8 cellular contexts compared by ENCODE assay signal in genomic region chr4:87005690-87006461, GRCh38.
DNase-seq lines count a peak whose midpoint lies in the region; ATAC-seq, FAIRE-seq and TF ChIP-seq lines count a peak whose summit lies in the region.

No MANE protein-coding gene starts in this region.

- H3K79me1 ChIP-seq in IMR-90 (ENCODE audit: low read depth in 1 of 2, low read length in 2 of 2): peaks cover 17 to 44% of the 10 kb centered on the region in 2 experiments
- no peaks in the 10 kb centered on the region for H3K79me1 ChIP-seq in neuronal stem cell (ENCODE audit: low read depth, low read length)

- H4K5ac ChIP-seq in IMR-90 (ENCODE audit: low read depth, low read length): peak overlapping the region; percentile 77

- H3K9ac ChIP-seq in IMR-90 (ENCODE audit: low read depth, low read length) (peak overlapping the region; percentile 84), neuronal stem cell (ENCODE audit: low read depth, low read length, poor library complexity) (no peak overlapping the region)

- ATAC-seq in A549 (peak; percentile 29 to 36), GM18519 (IDR thresholded peaks at IDR 0.05; ENCODE audit: low FRiP score, unreplicated experiment) (peak; percentile 26), IMR-90 (ENCODE audit: low read depth) (peak; percentile 4), aorta (ENCODE audit: low FRiP score) (peak; percentile 2), GM21515 (IDR thresholded peaks at IDR 0.05; ENCODE audit: unreplicated experiment) (no peak)

- H3K9me3 ChIP-seq in A549 (no peaks in the 10 kb centered on the region), IMR-90 (ENCODE audit: control insufficient read depth, insufficient read depth, low read length) (no peaks in the 10 kb centered on the region), neuronal stem cell (replicated peaks in 1 of 2; ENCODE audit: control insufficient read depth in 2 of 2, insufficient read depth in 1 of 2, low read depth in 1 of 2, low read length in 2 of 2) (no peaks in the 10 kb centered on the region), aorta (ENCODE audit: control insufficient read depth, low read length) (no peaks in the 10 kb centered on the region)

- no TSS peak for BruUV-seq in IMR-90 (replicated peaks; lab: Mats Ljungman, UMichigan)

- H2BK5ac ChIP-seq in IMR-90 (ENCODE audit: low read depth, low read length, poor library complexity, severe bottlenecking) (peak overlapping the region; percentile 79), neuronal stem cell (ENCODE audit: low read length) (no peak overlapping the region)

- H4K20me1 ChIP-seq in IMR-90 (ENCODE audit: insufficient read depth, low read length): no peaks in the 10 kb centered on the region; the same call in none of the 2 replicates

- no peak for DNase-seq in A549 (ENCODE audit: low read depth in 1 of 2, low spot score in 1 of 2)
- DNase-seq in IMR-90: no peak
- peak; percentile 63 for DNase-seq in activated CD4-positive, alpha-beta T cell treated with anti-CD3 and anti-CD28 coated beads for 48 hours
- no peak for DNase-seq in epithelial cell of proximal tubule (ENCODE audit: low read depth)
- DNase-seq in neuronal stem cell (ENCODE audit: low spot score): no peak
- DNase-seq in aorta: no peak

- peak overlapping the region; percentile 46 for H2AFZ ChIP-seq in IMR-90 (replicated peaks; ENCODE audit: low read length, poor library complexity)
- peak overlapping the region; percentile 97 for H2AFZ ChIP-seq in neuronal stem cell (ENCODE audit: low read length)

- H2BK12ac ChIP-seq in neuronal stem cell (ENCODE audit: low read length): no peak overlapping the region

- CTCF ChIA-PET in A549 (lab: Yijun Ruan, JAX) (interaction anchor here (1.0 to 2.0 kb wide), 4 partner anchors 13 to 83 kb away, joined by 3 to 14 read pairs (median 6); partner anchors contain the start of gene AFF1), IMR-90 (lab: Yijun Ruan, JAX) (interaction anchor here (0.6 to 5.0 kb wide), 5 partner anchors 18 to 84 kb away, joined by 3 to 18 read pairs (median 7); partner anchors contain the start of gene AFF1)

- H2AK5ac ChIP-seq in IMR-90 (ENCODE audit: low read depth, low read length): peak overlapping the region; percentile 54; the same call in 1 of the 2 replicates
- no peak overlapping the region for H2AK5ac ChIP-seq in neuronal stem cell (ENCODE audit: low read depth, low read length)

- TF ChIP-seq CTCF in A549 (IDR thresholded peaks at IDR 0.05) (no peak), IMR-90 (conservative IDR thresholded peaks at IDR 0.05; ENCODE audit: low read depth, low read length) (no peak), epithelial cell of proximal tubule (conservative IDR thresholded peaks at IDR 0.05; ENCODE audit: low read depth, low read length) (no peak)

- in situ Hi-C loops in IMR-90 (cut with MboI; ENCODE audit: low sequenced_read_pairs): loop anchor here (5.0 kb wide), 2 partner anchors 64 to 86 kb away; no protein-coding TSS in a partner anchor

- H3K56ac ChIP-seq in IMR-90 (ENCODE audit: extremely low read depth, insufficient read depth, low read length): peak overlapping the region; percentile 59; the same call in 1 of the 2 replicates

- H3K27me3 ChIP-seq in IMR-90 (ENCODE audit: control insufficient read depth, insufficient read depth, low read length) (no peaks in the 10 kb centered on the region), neuronal stem cell (ENCODE audit: control insufficient read depth in 3 of 3, insufficient read depth in 3 of 3, low read depth in 1 of 3, low read length in 3 of 3) (no peaks in the 10 kb centered on the region), aorta (ENCODE audit: control insufficient read depth in 1 of 2, insufficient read depth in 2 of 2, low read length in 1 of 2) (no peaks in the 10 kb centered on the region)

- H3K23ac ChIP-seq in IMR-90 (ENCODE audit: low read depth, low read length): peak overlapping the region; percentile 78
- no peak overlapping the region for H3K23ac ChIP-seq in neuronal stem cell (ENCODE audit: low read depth, low read length, poor library complexity)

- 34% methylated on average over 16 of the region's 16 CpGs for WGBS in A549 (ENCODE audit: missing lambda C conversion rate)
- no CpG with 5 or more reads among the region's 16 CpGs for WGBS in IMR-90 (ENCODE audit: extremely low coverage in 2 of 2, insufficient read length in 1 of 2), 2 experiments
- no CpG with 5 or more reads among the region's 16 CpGs for WGBS in neuronal stem cell (ENCODE audit: extremely low coverage in 2 of 2, insufficient read length in 2 of 2, insufficient replicate concordance in 1 of 2), 2 donors
- WGBS in aorta, 2 donors: 13 to 15% methylated on average over 16 of the region's 16 CpGs

- peak overlapping the region; percentile 39; the same call in 1 of the 2 replicates for H3K4ac ChIP-seq in IMR-90 (ENCODE audit: low read depth, low read length)
- H3K4ac ChIP-seq in neuronal stem cell (ENCODE audit: low read length): no peak overlapping the region

- TF ChIP-seq RAD21 in A549 (conservative IDR thresholded peaks at IDR 0.05 in 1 of 2, IDR thresholded peaks at IDR 0.05 in 1 of 2) (no peak), IMR-90 (IDR thresholded peaks at IDR 0.05; ENCODE audit: low read length) (no peak)

- H3K27ac ChIP-seq in A549 (peak overlapping the region; percentile 94 to 97), IMR-90 (ENCODE audit: insufficient read depth, low read length) (peak overlapping the region; percentile 93), neuronal stem cell (replicated peaks; ENCODE audit: low read length) (peak overlapping the region; percentile 98), aorta (ENCODE audit: low read depth in 1 of 2, low read length in 2 of 2) (peak overlapping the region in 1 of 2 donors; percentile 74)

- H3K14ac ChIP-seq in IMR-90 (replicated peaks; ENCODE audit: low read depth, low read length) (peak overlapping the region; percentile 87), neuronal stem cell (ENCODE audit: low read length) (no peak overlapping the region)

- intact Hi-C loops in IMR-90 (cut with micrococcal nuclease) (loop anchor here (1.0 to 5.0 kb wide), 7 partner anchors 71 to 1006 kb away; partner anchors contain the start of gene AFF1), aorta (cut with DNase I) (loop anchor here (2.0 to 5.0 kb wide), 5 partner anchors 41 to 87 kb away; partner anchors contain the start of gene AFF1 (in 2 of the 2))

- no peak overlapping the region for H2AK9ac ChIP-seq in IMR-90 (replicated peaks; ENCODE audit: low read depth, low read length, poor library complexity)

- FAIRE-seq in A549 (lab: Jason Lieb, UNC): no peak

- H3K4me1 ChIP-seq in A549 (peaks cover 37% of the 10 kb centered on the region), IMR-90 (ENCODE audit: control insufficient read depth, insufficient read depth, low read length) (peaks cover 6% of the 10 kb centered on the region), neuronal stem cell (ENCODE audit: control insufficient read depth in 2 of 2, insufficient read depth in 1 of 2, low read depth in 1 of 2, low read length in 2 of 2) (peaks cover 20 to 24% of the 10 kb centered on the region in 2 donors), aorta (ENCODE audit: control insufficient read depth in 1 of 2, insufficient read depth in 2 of 2, low read length in 2 of 2) (no peaks in the 10 kb centered on the region)

- dilution Hi-C loops in IMR-90 (cut with HindIII; ENCODE audit: low sequenced_read_pairs, unreplicated experiment): no loop called here

- H4K91ac ChIP-seq in IMR-90 (ENCODE audit: insufficient read depth, low read depth, low read length) (peak overlapping the region; percentile 54; the same call in 1 of the 2 replicates), neuronal stem cell (ENCODE audit: low read depth, low read length, poor library complexity) (no peak overlapping the region)

- H4K8ac ChIP-seq in IMR-90 (ENCODE audit: low read depth in 2 of 2, low read length in 2 of 2): peak overlapping the region; percentile 10 to 11; a peak in 2 of 4 replicates
- H4K8ac ChIP-seq in neuronal stem cell (ENCODE audit: low read depth, low read length): no peak overlapping the region

- peak overlapping the region; percentile 45 for H2BK20ac ChIP-seq in IMR-90 (ENCODE audit: low read depth, low read length)

- H2BK15ac ChIP-seq in IMR-90 (ENCODE audit: low read depth, low read length) (peak overlapping the region; percentile 0; the same call in 1 of the 3 replicates), neuronal stem cell (ENCODE audit: low read length) (no peak overlapping the region)

- H3K9me1 ChIP-seq in IMR-90 (ENCODE audit: insufficient read depth, low read length): no peaks in the 10 kb centered on the region

- TF ChIP-seq EP300 in A549 (IDR thresholded peaks at IDR 0.05): no peak

- H3K4me3 ChIP-seq in A549 (peak overlapping the region; percentile 81), IMR-90 (ENCODE audit: insufficient read depth, low read depth, low read length) (peak overlapping the region; percentile 83), epithelial cell of proximal tubule (ENCODE audit: low read depth, low read length) (peak overlapping the region; percentile 86), neuronal stem cell (ENCODE audit: low read length in 2 of 2) (peak overlapping the region in 1 of 2 donors; percentile 69), aorta (ENCODE audit: low read length in 2 of 2) (peak overlapping the region; percentile 24 to 94)

- H3K4me2 ChIP-seq in A549 (peak overlapping the region; percentile 68), IMR-90 (ENCODE audit: low read depth, low read length) (peak overlapping the region; percentile 98), neuronal stem cell (ENCODE audit: insufficient read depth, low read length, poor library complexity, severe bottlenecking) (peak overlapping the region; percentile 49)

- TF ChIP-seq POLR2A in A549 (IDR thresholded peaks at IDR 0.05; ENCODE audit: low read length): no peak
- no peak for TF ChIP-seq POLR2A in IMR-90 (IDR thresholded peaks at IDR 0.05; ENCODE audit: low read depth, low read length)

- POLR2A ChIA-PET in A549 (lab: Yijun Ruan, JAX) (interaction anchor here (0.5 to 2.8 kb wide), 14 partner anchors 9 to 214 kb away, joined by 3 to 62 read pairs (median 4); partner anchors contain the start of genes AFF1 and KLHL8), IMR-90 (lab: Charles Lee; ENCODE audit: unreplicated experiment) (interaction anchor here (0.6 to 1.5 kb wide), 3 partner anchors 21 to 144 kb away, joined by 3 to 6 read pairs (median 3); partner anchors contain the start of gene AFF1)

- H3K36me3 ChIP-seq in IMR-90 (ENCODE audit: control insufficient read depth, insufficient read depth, low read length) (no peaks in the 10 kb centered on the region), neuronal stem cell (replicated peaks in 1 of 2; ENCODE audit: control insufficient read depth in 2 of 2, insufficient read depth in 2 of 2, low read length in 2 of 2) (no peaks in the 10 kb centered on the region), aorta (ENCODE audit: control insufficient read depth in 1 of 2, insufficient read depth in 2 of 2, low read length in 1 of 2) (no peaks in the 10 kb centered on the region)

- H2BK120ac ChIP-seq in IMR-90 (ENCODE audit: low read depth, low read length) (peak overlapping the region; percentile 26; the same call in 1 of the 2 replicates), neuronal stem cell (ENCODE audit: low read depth, low read length) (no peak overlapping the region)

- H3K18ac ChIP-seq in IMR-90 (ENCODE audit: low read depth, low read length) (peak overlapping the region; percentile 80), neuronal stem cell (ENCODE audit: low read length) (no peak overlapping the region)

TF ChIP-seq in A549, 52 proteins besides CTCF, POLR2A, EP300 and RAD21 (continues in another document):
- no peak for TF ChIP-seq JUN (IDR thresholded peaks at IDR 0.05)
